In the genomic region with DNA sequence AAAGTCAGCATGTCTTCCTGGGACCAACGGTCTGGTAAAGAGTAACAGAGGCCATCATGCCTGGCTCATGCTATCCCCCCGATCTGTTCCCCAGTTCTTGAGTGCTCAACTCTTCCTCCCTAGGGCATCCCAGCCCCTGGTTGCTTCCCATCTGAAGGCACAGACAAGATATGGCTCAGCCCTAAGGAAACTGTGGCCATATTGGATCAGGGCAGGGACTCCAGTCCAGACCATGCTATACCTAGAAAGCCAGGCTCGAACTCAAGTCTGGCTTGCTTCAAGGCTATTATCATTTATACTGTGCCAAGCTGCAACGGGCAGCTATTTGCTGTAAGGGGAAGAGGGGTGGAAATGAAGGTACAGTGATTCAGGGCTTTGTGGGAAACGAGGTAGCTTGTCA, we compare ENCODE assay signal across 15 cellular contexts. TPM values are rescaled to one million over a fixed set of nuclear protein-coding genes. Genes with fewer than 3 reads are reported as not detected.
DNase-seq lines count a peak whose midpoint lies in the region; ATAC-seq and TF ChIP-seq lines count a peak whose summit lies in the region.
"Had no signal": no experiment of that assay in that cellular context is flagged by ENCODE, and none has a peak within 500 bp of the region (broad histone marks: within the 10 kb centered on the region; RNA-seq: fewer than 3 reads in every experiment).

No MANE protein-coding gene starts in this region.

- TF ChIP-seq CTCF in GM06990 (IDR thresholded peaks at IDR 0.05; ENCODE audit: insufficient read depth, low read length, poor library complexity, severe bottlenecking) (no peak), Loucy (conservative IDR thresholded peaks at IDR 0.05; ENCODE audit: low read length) (no peak), osteoblast (IDR thresholded peaks at IDR 0.05; ENCODE audit: extremely low read depth, low read depth, low read length) (no peak)

- H3K4me1 ChIP-seq in Loucy (ENCODE audit: insufficient read depth, low read length, poor library complexity, severe bottlenecking) (peaks cover 33% of the 10 kb centered on the region), osteoblast (ENCODE audit: insufficient read depth, low read length) (peaks cover 13% of the 10 kb centered on the region)

- H3K27ac Mint-ChIP-seq in activated naive CD8-positive, alpha-beta T cell treated with anti-CD3 and anti-CD28 coated beads for 36 hours, result peak overlapping the region; percentile 99

- peaks cover 4% of the 10 kb centered on the region for H3K9me3 Mint-ChIP-seq in activated naive CD8-positive, alpha-beta T cell treated with anti-CD3 and anti-CD28 coated beads for 36 hours

- no peaks in the 10 kb centered on the region for H3K27me3 Mint-ChIP-seq in activated naive CD8-positive, alpha-beta T cell treated with anti-CD3 and anti-CD28 coated beads for 36 hours

- H3K36me3 ChIP-seq in GM06990 (ENCODE audit: control insufficient read depth, insufficient read depth, low read length) (peaks cover 36% of the 10 kb centered on the region), Loucy (ENCODE audit: insufficient read depth, low read length) (peaks cover 43% of the 10 kb centered on the region; the same call in 1 of the 2 replicates), osteoblast (ENCODE audit: insufficient read depth, low read length) (peaks cover 38% of the 10 kb centered on the region)

- no peak overlapping the region for H3K27ac ChIP-seq in osteoblast (ENCODE audit: low read depth, low read length)

- peaks cover 57% of the 10 kb centered on the region for H3K36me3 Mint-ChIP-seq in activated naive CD8-positive, alpha-beta T cell treated with anti-CD3 and anti-CD28 coated beads for 36 hours

- H2AFZ ChIP-seq in Loucy (ENCODE audit: low read length), result no peak overlapping the region
- no peak overlapping the region for H2AFZ ChIP-seq in osteoblast (ENCODE audit: low read length)

- H3K9me3 ChIP-seq in Loucy (ENCODE audit: insufficient read depth, low read depth, low read length) (no peaks in the 10 kb centered on the region), osteoblast (ENCODE audit: low read depth, low read length) (no peaks in the 10 kb centered on the region)

- ATAC-seq in HG02571 (IDR thresholded peaks at IDR 0.05; ENCODE audit: unreplicated experiment), result no peak
- ATAC-seq in HG02642 (IDR thresholded peaks at IDR 0.05; ENCODE audit: poor library complexity, unreplicated experiment), result no peak

- no peaks in the 10 kb centered on the region for H3K27me3 ChIP-seq in GM06990 (replicated peaks; ENCODE audit: control insufficient read depth, insufficient read depth, low read length)
- H3K27me3 ChIP-seq in Loucy (ENCODE audit: insufficient read depth, low read length, poor library complexity, severe bottlenecking), result peaks cover 5% of the 10 kb centered on the region
- no peaks in the 10 kb centered on the region for H3K27me3 ChIP-seq in osteoblast (ENCODE audit: insufficient read depth, low read length)
- H3K27me3 ChIP-seq: cardiac muscle cell had no signal

- H3K79me2 ChIP-seq in Loucy (ENCODE audit: insufficient read depth, low read length) (peaks cover 64% of the 10 kb centered on the region), osteoblast (ENCODE audit: insufficient read depth, low read length) (peaks cover 34% of the 10 kb centered on the region)

- no peaks in the 10 kb centered on the region for H3F3A ChIP-seq in Loucy (ENCODE audit: low read depth)

- peaks cover 38% of the 10 kb centered on the region for H3K4me1 Mint-ChIP-seq in activated naive CD8-positive, alpha-beta T cell treated with anti-CD3 and anti-CD28 coated beads for 36 hours

- H3K9ac ChIP-seq in Loucy (ENCODE audit: low read depth, low read length, poor library complexity, severe bottlenecking), result peak overlapping the region; percentile 98

- H3K9me2 ChIP-seq in Loucy (replicated peaks; ENCODE audit: low read depth, low read length), result no peaks in the 10 kb centered on the region

- peak overlapping the region; percentile 92 for H3K4me3 ChIP-seq in GM06990 (replicated peaks; ENCODE audit: low read depth, low read length)
- peak overlapping the region; percentile 100 for H3K4me3 ChIP-seq in Loucy (ENCODE audit: low read length, poor library complexity, severe bottlenecking)
- H3K4me3 ChIP-seq in osteoblast (ENCODE audit: insufficient read depth, low read length), result no peak overlapping the region

- peak overlapping the region; percentile 98 for H3K4me3 Mint-ChIP-seq in activated naive CD8-positive, alpha-beta T cell treated with anti-CD3 and anti-CD28 coated beads for 36 hours

- H3K4me2 ChIP-seq in Loucy (ENCODE audit: low read depth, low read length, poor library complexity, severe bottlenecking), result peak overlapping the region; percentile 92
- H3K4me2 ChIP-seq in osteoblast (ENCODE audit: insufficient read depth, low read length), result no peak overlapping the region

- DNase-seq in GM06990 (ENCODE audit: extremely low read depth, insufficient read length), result no peak
- DNase-seq in activated naive CD8-positive, alpha-beta T cell treated with anti-CD3 and anti-CD28 coated beads for 36 hours, result no peak
- DNase-seq in osteoblast (ENCODE audit: insufficient read length, low spot score, missing footprints), result peak; percentile 44
- DNase-seq in activated gamma-delta T cell treated with Interleukin-2 at 50 U/mL for 16 hours, result no peak
- DNase-seq in CD1c-positive myeloid dendritic cell (ENCODE audit: extremely low spot score), result no peak
- DNase-seq: activated CD4-positive, alpha-beta T cell treated with anti-CD3 and anti-CD28 coated beads, Interleukin-2, amount 50 U/mL, for 4 hours; foreskin fibroblast; GOT3; NCI-H2029 treated with DMSO at 0.1 percent for 48 hours; Right ventricle myocardium superior had no signal

- peaks cover 41% of the 10 kb centered on the region for H4K20me1 ChIP-seq in Loucy (ENCODE audit: insufficient read depth, low read length, poor library complexity, severe bottlenecking)
- H4K20me1 ChIP-seq in osteoblast (ENCODE audit: insufficient read depth, low read length), result peaks cover 34% of the 10 kb centered on the region

RNA-seq across cellular contexts. Expression of a gene that starts 2.8 kb away (rescaled TPM):
- total RNA-seq in activated naive CD8-positive, alpha-beta T cell treated with anti-CD3 and anti-CD28 coated beads for 36 hours, result 100 to 1,000 TPM; 158 to 169 TPM
- 49.6 and 51.3 TPM in 2 replicates for total RNA-seq in osteoblast

RNA-seq across cellular contexts. Expression of a gene that starts 17.0 kb away (rescaled TPM):
- total RNA-seq in activated naive CD8-positive, alpha-beta T cell treated with anti-CD3 and anti-CD28 coated beads for 36 hours, result 10 to 100 TPM; 78.7 to 83.4 TPM
- total RNA-seq in osteoblast, result 34.5 and 38.4 TPM in 2 replicates

RNA-seq across cellular contexts. Expression of a gene that starts 29.9 kb away (rescaled TPM):
- total RNA-seq in activated naive CD8-positive, alpha-beta T cell treated with anti-CD3 and anti-CD28 coated beads for 36 hours, result 10 to 100 TPM; 17.1 to 18.2 TPM
- total RNA-seq in osteoblast, result 27.1 and 27.9 TPM in 2 replicates

RNA-seq across cellular contexts. Expression of a gene that starts 46.2 kb away (rescaled TPM):
- not detected for total RNA-seq in activated naive CD8-positive, alpha-beta T cell treated with anti-CD3 and anti-CD28 coated beads for 36 hours
- total RNA-seq in osteoblast, result not detected in 2 replicates
- total RNA-seq: pulmonary artery endothelial cell had no signal

RNA-seq across cellular contexts. Expression of a gene that starts 51.3 kb away (rescaled TPM):
- not detected for total RNA-seq in activated naive CD8-positive, alpha-beta T cell treated with anti-CD3 and anti-CD28 coated beads for 36 hours
- under 0.01 TPM in 1 of 2 replicates, not detected in the other for total RNA-seq in osteoblast
- total RNA-seq: cardiac muscle cell, pulmonary artery endothelial cell had no signal
